14 cellular contexts compared by ENCODE assay signal in the genomic region with DNA sequence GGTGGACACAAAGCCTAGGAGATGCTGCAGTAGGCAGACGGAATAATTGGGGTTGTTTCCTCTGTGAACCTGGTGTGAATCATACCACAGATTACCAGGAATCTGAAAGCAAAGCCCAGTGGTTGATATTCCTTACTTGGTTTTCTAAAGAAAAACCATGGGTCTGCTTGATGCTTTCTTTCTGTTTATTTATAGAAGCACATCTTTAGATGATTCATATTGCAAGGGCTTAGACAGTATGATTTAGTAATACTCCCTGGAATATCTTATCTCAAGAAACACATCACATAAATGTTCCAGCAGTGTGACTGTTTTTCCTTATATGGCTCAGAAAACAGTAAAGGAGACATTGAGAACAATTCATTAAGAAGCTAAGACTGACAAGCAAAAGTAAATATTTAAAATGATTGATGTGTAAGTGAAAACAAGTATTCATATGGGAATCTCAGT.
A peak's percentile ranks its signal among the peaks of the same experiment; 100 is the strongest.
DNase-seq lines count a peak whose midpoint lies in the region; ATAC-seq, FAIRE-seq and TF ChIP-seq lines count a peak whose summit lies in the region.
"Had no signal": no experiment of that assay in that cellular context is flagged by ENCODE, and none has a peak within 500 bp of the region (broad histone marks: within the 10 kb centered on the region; RNA-seq: fewer than 3 reads in every experiment).

No MANE protein-coding gene starts in this region.

- H3K9ac ChIP-seq in PC-3 (ENCODE audit: low read length) = no peak overlapping the region
- H3K9ac ChIP-seq in endodermal cell (ENCODE audit: extremely low read depth, low read length, poor library complexity, severe bottlenecking) = no peak overlapping the region

- H3K27ac ChIP-seq in A549 = peak overlapping the region; percentile 67 to 77
- no peak overlapping the region for H3K27ac ChIP-seq in PC-3 (ENCODE audit: low read length)
- H3K27ac ChIP-seq in esophagus squamous epithelium = peak overlapping the region in 3 of 4 donors; percentile 53 to 61 (median 53)
- H3K27ac ChIP-seq in endodermal cell (ENCODE audit: low read depth, low read length) = no peak overlapping the region

- no peak overlapping the region for H2AFZ ChIP-seq in PC-3 (ENCODE audit: low read length)

- H3K4me3 ChIP-seq in A549 (no peak overlapping the region), PC-3 (ENCODE audit: low read length) (no peak overlapping the region), esophagus squamous epithelium (no peak overlapping the region), mucosa of descending colon (no peak overlapping the region), endodermal cell (ENCODE audit: low read length) (no peak overlapping the region)

- FAIRE-seq in A549 (lab: Jason Lieb, UNC) = peak; percentile 76

- no peaks in the 10 kb centered on the region for H4K20me1 ChIP-seq in PC-3 (ENCODE audit: low read length)

- no peaks in the 10 kb centered on the region for H3K79me2 ChIP-seq in PC-3 (ENCODE audit: low read length)

- CTCF ChIA-PET in A549 (lab: Yijun Ruan, JAX) = interaction anchor here (0.6 to 1.7 kb wide), 3 partner anchors 18 to 135 kb away, joined by 3 to 8 read pairs (median 3); no protein-coding TSS in a partner anchor
- CTCF ChIA-PET in PC-3 (lab: Charles Lee) = interaction anchor here (0.6 kb wide), 1 partner anchor 88 kb away, joined by 3 read pairs; no protein-coding TSS in a partner anchor

- no peaks in the 10 kb centered on the region for H3F3A ChIP-seq in PC-3 (ENCODE audit: low read length, unreplicated experiment)

- H3K9me3 ChIP-seq in A549 (no peaks in the 10 kb centered on the region), PC-3 (ENCODE audit: low read length) (no peaks in the 10 kb centered on the region), esophagus squamous epithelium (no peaks in the 10 kb centered on the region), mucosa of descending colon (no peaks in the 10 kb centered on the region), endodermal cell (ENCODE audit: control insufficient read depth, low read length) (no peaks in the 10 kb centered on the region)

- no peak overlapping the region for H3K27ac Mint-ChIP-seq in endodermal cell
- H3K27ac Mint-ChIP-seq: memory B cell; T-helper 2 cell treated with Interferon-gamma antibody and Interleukin-4, amounts not matched to agents 5 μg/mL and 100 μg/mL, for 36 hours had no signal

- ATAC-seq in A549 = peak; percentile 76 to 87
- ATAC-seq in PC-3 = no peak
- ATAC-seq in mucosa of descending colon = peak; percentile 62
- ATAC-seq in HG03196 (IDR thresholded peaks at IDR 0.05; ENCODE audit: unreplicated experiment) = no peak
- no peak for ATAC-seq in GM19351 (IDR thresholded peaks at IDR 0.05; ENCODE audit: unreplicated experiment)
- ATAC-seq: esophagus mucosa, sciatic nerve had no signal

- WGBS in A549 (ENCODE audit: missing lambda C conversion rate) = 19% methylated on average over 1 of the region's 1 CpG
- WGBS in esophagus squamous epithelium, 2 donors = 44 to 47% methylated on average over 1 of the region's 1 CpG
- WGBS in endodermal cell (ENCODE audit: insufficient coverage in 1 of 2, insufficient read length in 1 of 2), 2 experiments = 88 to 100% methylated on average over 1 of the region's 1 CpG

- peaks cover 2% of the 10 kb centered on the region for H3K36me3 Mint-ChIP-seq in endodermal cell (ENCODE audit: low read depth)

- no peak for TF ChIP-seq POLR2A in A549 (IDR thresholded peaks at IDR 0.05; ENCODE audit: low read length)
- no peak for TF ChIP-seq POLR2A in esophagus squamous epithelium (IDR thresholded peaks at IDR 0.05)

- no peaks in the 10 kb centered on the region for H3K36me3 ChIP-seq in PC-3 (ENCODE audit: low read depth, low read length)
- H3K36me3 ChIP-seq in esophagus squamous epithelium = no peaks in the 10 kb centered on the region
- no peaks in the 10 kb centered on the region for H3K36me3 ChIP-seq in mucosa of descending colon (ENCODE audit: low read depth)
- H3K36me3 ChIP-seq in endodermal cell (ENCODE audit: control insufficient read depth, insufficient read depth, low read length) = no peaks in the 10 kb centered on the region

- no peak for TF ChIP-seq RAD21 in A549 (conservative IDR thresholded peaks at IDR 0.05 in 1 of 2, IDR thresholded peaks at IDR 0.05 in 1 of 2)

- H3K9me3 Mint-ChIP-seq in endodermal cell = peaks cover 5% of the 10 kb centered on the region
- H3K9me3 Mint-ChIP-seq: memory B cell; T-helper 2 cell treated with Interferon-gamma antibody and Interleukin-4, amounts not matched to agents 5 μg/mL and 100 μg/mL, for 36 hours had no signal

- H3K27me3 ChIP-seq in PC-3 (ENCODE audit: low read length) (no peaks in the 10 kb centered on the region), esophagus squamous epithelium (no peaks in the 10 kb centered on the region), endodermal cell (ENCODE audit: control insufficient read depth, insufficient read depth, low read length, poor library complexity, severe bottlenecking) (no peaks in the 10 kb centered on the region)

- TF ChIP-seq CTCF in A549 (IDR thresholded peaks at IDR 0.05) (no peak), PC-3 (conservative IDR thresholded peaks at IDR 0.05; ENCODE audit: low read depth, low read length) (no peak), esophagus squamous epithelium (IDR thresholded peaks at IDR 0.05) (no peak), mucosa of descending colon (IDR thresholded peaks at IDR 0.05) (no peak), endodermal cell (conservative IDR thresholded peaks at IDR 0.05) (no peak)

- POLR2A ChIA-PET in A549 (lab: Yijun Ruan, JAX) (no interaction called here), PC-3 (lab: Charles Lee; ENCODE audit: unreplicated experiment) (no interaction called here)

- H3K4me2 ChIP-seq in A549 = peak overlapping the region; percentile 50
- no peak overlapping the region for H3K4me2 ChIP-seq in PC-3 (ENCODE audit: low read length)

- no peak overlapping the region for H3K4me3 Mint-ChIP-seq in endodermal cell
- H3K4me3 Mint-ChIP-seq: memory B cell; T-helper 2 cell treated with Interferon-gamma antibody and Interleukin-4, amounts not matched to agents 5 μg/mL and 100 μg/mL, for 36 hours had no signal

- H3K27me3 Mint-ChIP-seq in endodermal cell (ENCODE audit: insufficient read depth) = no peaks in the 10 kb centered on the region
- H3K27me3 Mint-ChIP-seq: memory B cell had no signal

- peak in 1 of 2 experiments; percentile 74 for DNase-seq in A549 (ENCODE audit: low read depth in 1 of 2, low spot score in 1 of 2)
- DNase-seq in PC-3 = peak; percentile 23
- no peak for DNase-seq in esophagus squamous epithelium (lab: John Stamatoyannopoulos, UW)
- no peak for DNase-seq in mucosa of descending colon
- DNase-seq in activated effector memory CD4-positive, alpha-beta T cell treated with anti-CD3 and anti-CD28 coated beads, Interleukin-2, amount 50 U/mL, for 16 hours = no peak
- DNase-seq in endodermal cell = no peak
- DNase-seq: amniotic stem cell, NCI-H1417 treated with DMSO at 0.1 percent for 48 hours had no signal

- TF ChIP-seq EP300 in A549 (IDR thresholded peaks at IDR 0.05) = no peak

- H3K9me2 ChIP-seq in PC-3 (replicated peaks; ENCODE audit: low read length) = no peaks in the 10 kb centered on the region

- intact Hi-C loops in PC-3 (cut with micrococcal nuclease) = no loop called here
- intact Hi-C loops in esophagus squamous epithelium (cut with DNase I) = no loop called here
- intact Hi-C loops in mucosa of descending colon (cut with DNase I, micrococcal nuclease) = no loop called here

- no TSS peak for BruUV-seq in PC-3 (replicated peaks; lab: Mats Ljungman, UMichigan)

- H3K4me1 ChIP-seq in A549 = peaks cover 81% of the 10 kb centered on the region
- no peaks in the 10 kb centered on the region for H3K4me1 ChIP-seq in PC-3 (ENCODE audit: insufficient read depth, low read length)
- H3K4me1 ChIP-seq in esophagus squamous epithelium = no peaks in the 10 kb centered on the region
- H3K4me1 ChIP-seq in mucosa of descending colon (ENCODE audit: low read depth) = no peaks in the 10 kb centered on the region
- H3K4me1 ChIP-seq in endodermal cell (ENCODE audit: control insufficient read depth, insufficient read depth, low read length) = no peaks in the 10 kb centered on the region

- no peaks in the 10 kb centered on the region for H3K4me1 Mint-ChIP-seq in endodermal cell
- H3K4me1 Mint-ChIP-seq: memory B cell had no signal

TF ChIP-seq in A549, 52 proteins besides CTCF, POLR2A, EP300 and RAD21 (continues in another document):
- TF ChIP-seq RARB (CRISPR knock-in tag; IDR thresholded peaks at IDR 0.05) (no peak), NR3C1 (IDR thresholded peaks at IDR 0.05) (no peak), JUNB (IDR thresholded peaks at IDR 0.05) (peak; percentile 81), CEBPB (IDR thresholded peaks at IDR 0.05) (peak; percentile 55 to 76; a peak in 3 of 4 replicates), ESRRA (IDR thresholded peaks at IDR 0.05; ENCODE audit: borderline replicate concordance, low read length) (no peak), MAFK (IDR thresholded peaks at IDR 0.05; ENCODE audit: partially characterized antibody) (no peak), BHLHE40 (IDR thresholded peaks at IDR 0.05; ENCODE audit: low read depth, low read length) (no peak), NPAS2 (CRISPR knock-in tag; IDR thresholded peaks at IDR 0.05; ENCODE audit: borderline replicate concordance) (no peak), PBX3 (IDR thresholded peaks at IDR 0.05) (no peak), HOXB5 (CRISPR knock-in tag; IDR thresholded peaks at IDR 0.05) (no peak), GATA3 (IDR thresholded peaks at IDR 0.05; ENCODE audit: borderline replicate concordance) (peak; percentile 80), FOSL2 (IDR thresholded peaks at IDR 0.05) (peak; percentile 75), FOSL2 (CRISPR knock-in tag; IDR thresholded peaks at IDR 0.05) (peak; percentile 77), HOXB13 (CRISPR knock-in tag; IDR thresholded peaks at IDR 0.05; ENCODE audit: low read depth) (no peak)
- TF ChIP-seq, protein P1, sequence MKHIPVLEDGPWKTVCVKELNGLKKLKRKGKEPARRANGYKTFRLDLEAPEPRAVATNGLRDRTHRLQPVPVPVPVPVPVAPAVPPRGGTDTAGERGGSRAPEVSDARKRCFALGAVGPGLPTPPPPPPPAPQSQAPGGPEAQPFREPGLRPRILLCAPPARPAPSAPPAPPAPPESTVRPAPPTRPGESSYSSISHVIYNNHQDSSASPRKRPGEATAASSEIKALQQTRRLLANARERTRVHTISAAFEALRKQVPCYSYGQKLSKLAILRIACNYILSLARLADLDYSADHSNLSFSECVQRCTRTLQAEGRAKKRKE (CRISPR knock-in tag; IDR thresholded peaks at IDR 0.05; ENCODE audit: low read depth) = no peak

Comparison
In these comparisons a context has a peak if more than half of its experiments do, and no peak if none do; other contexts are left out.
1. ATAC-seq: peak in A549 (2 of 2) and mucosa of descending colon (single experiment); none in PC-3 (single experiment), HG03196 (single experiment) and GM19351 (single experiment).
2. H3K27ac ChIP-seq: peak in A549 (2 of 2) and esophagus squamous epithelium (3 of 4); none in PC-3 (single experiment) and endodermal cell (single experiment).